In genomic region chr20:44615876-44616603, GRCh38 we compare ENCODE assay signal across 9 cellular contexts. TPM values are rescaled to one million over a fixed set of nuclear protein-coding genes. Genes with fewer than 3 reads are reported as not detected.
DNase-seq lines count a peak whose midpoint lies in the region; ATAC-seq, FAIRE-seq and TF ChIP-seq lines count a peak whose summit lies in the region.
"Had no signal": no experiment of that assay in that cellular context is flagged by ENCODE, and none has a peak within 500 bp of the region (broad histone marks: within the 10 kb centered on the region; RNA-seq: fewer than 3 reads in every experiment).

No MANE protein-coding gene starts in this region.

- H3K4me3 Mint-ChIP-seq in HFFc6 = no peak overlapping the region
- H3K4me3 Mint-ChIP-seq: mesothelial cell of epicardium had no signal

- H3K4me1 ChIP-seq in A673 (ENCODE audit: insufficient read depth, low read length, poor library complexity, severe bottlenecking) (peaks cover 10% of the 10 kb centered on the region), esophagus squamous epithelium (peaks cover 10 to 42% (median 31%) of the 10 kb centered on the region in 3 donors)

- TF ChIP-seq CTCF in A673 (conservative IDR thresholded peaks at IDR 0.05; ENCODE audit: low read depth, low read length) (no peak), RWPE1 (conservative IDR thresholded peaks at IDR 0.05; ENCODE audit: low read depth) (no peak), esophagus squamous epithelium (IDR thresholded peaks at IDR 0.05) (no peak), HFFc6 (IDR thresholded peaks at IDR 0.05) (no peak)

- 85 to 89% methylated on average over 12 to 13 of the region's 14 CpGs for WGBS in esophagus squamous epithelium, 2 donors

- no peak for FAIRE-seq in GM12892 (lab: Jason Lieb, UNC)

- POLR2A ChIA-PET in A673 (lab: Charles Lee; ENCODE audit: low non-redundant PET) (no interaction called here), RWPE1 (lab: Yijun Ruan, JAX; ENCODE audit: low non-redundant PET) (no interaction called here)

- peaks cover 28% of the 10 kb centered on the region for H3K36me3 Mint-ChIP-seq in HFFc6 (ENCODE audit: low read depth)

- no peaks in the 10 kb centered on the region for H3K9me3 ChIP-seq in A673 (ENCODE audit: low read depth, low read length, poor library complexity, severe bottlenecking)
- no peaks in the 10 kb centered on the region for H3K9me3 ChIP-seq in esophagus squamous epithelium

- no peak overlapping the region for H3K27ac Mint-ChIP-seq in HFFc6

- H3K36me3 ChIP-seq in A673 (ENCODE audit: insufficient read depth, low read length, poor library complexity, severe bottlenecking) (peaks cover 48% of the 10 kb centered on the region), esophagus squamous epithelium (peaks cover 0 to 80% (median 15%) of the 10 kb centered on the region in 3 donors)

- H3K27ac ChIP-seq in A673 (ENCODE audit: low read depth, low read length, poor library complexity, severe bottlenecking) (peak overlapping the region; percentile 47), RWPE1 (peak overlapping the region; percentile 1; the same call in 1 of the 2 replicates), esophagus squamous epithelium (peak overlapping the region; percentile 9 to 80 (median 64))

- TF ChIP-seq POLR2A in esophagus squamous epithelium (IDR thresholded peaks at IDR 0.05) = no peak
- TF ChIP-seq POLR2A in GM12892 (IDR thresholded peaks at IDR 0.05; ENCODE audit: low read depth, low read length) = no peak

- CTCF ChIA-PET in A673 (lab: Charles Lee) = no interaction called here
- CTCF ChIA-PET in RWPE1 (lab: Yijun Ruan, JAX) = no interaction called here

- DNase-seq in A673 (ENCODE audit: low spot score) = no peak
- DNase-seq in RWPE1 (ENCODE audit: low spot score) = no peak
- DNase-seq in esophagus squamous epithelium (lab: John Stamatoyannopoulos, UW) = no peak
- peak in 55 of 56 donors; percentile 27 to 98 (median 87) for DNase-seq in nucleus accumbens (lab: John Stamatoyannopoulos, UW)
- no peak for DNase-seq in activated CD8-positive, alpha-beta memory T cell treated with anti-CD3 and anti-CD28 coated beads, Interleukin-2, amount 50 U/mL, for 4 hours
- DNase-seq in GM12892 (ENCODE audit: insufficient read length) = no peak
- no peak for DNase-seq in HFFc6

- H3K9me3 Mint-ChIP-seq in HFFc6 = no peaks in the 10 kb centered on the region
- H3K9me3 Mint-ChIP-seq: mesothelial cell of epicardium had no signal

- no peak for ATAC-seq in GM19351 (IDR thresholded peaks at IDR 0.05; ENCODE audit: unreplicated experiment)

- H3K4me1 Mint-ChIP-seq in HFFc6 (ENCODE audit: low read depth) = no peaks in the 10 kb centered on the region; the same call in 1 of the 2 replicates
- H3K4me1 Mint-ChIP-seq: mesothelial cell of epicardium had no signal

- intact Hi-C loops in A673 (cut with micrococcal nuclease; ENCODE audit: unreplicated experiment) = no loop called here
- intact Hi-C loops in esophagus squamous epithelium (cut with DNase I) = loop anchor here (10.0 kb wide), 3 partner anchors 81 to 401 kb away; partner anchors contain the start of genes OSER1 and TTPAL

- BruUV-seq in A673 (replicated peaks; lab: Mats Ljungman, UMichigan) = no TSS peak

- H3K27me3 ChIP-seq in A673 (replicated peaks; ENCODE audit: insufficient read depth, low read depth, low read length, poor library complexity) = no peaks in the 10 kb centered on the region
- no peaks in the 10 kb centered on the region for H3K27me3 ChIP-seq in esophagus squamous epithelium

- peaks cover 4% of the 10 kb centered on the region for H3K27me3 Mint-ChIP-seq in HFFc6 (ENCODE audit: insufficient read depth)

- H3K4me3 ChIP-seq in A673 (ENCODE audit: low read depth, low read length, poor library complexity, severe bottlenecking) (no peak overlapping the region), esophagus squamous epithelium (no peak overlapping the region)

RNA-seq across cellular contexts. Expression of gene PKIG, which starts 33.7 kb away (rescaled TPM):
- total RNA-seq in A673 (2021) = 58.5 and 64.9 TPM in 2 replicates
- 10 to 100 TPM; 11.0 to 80.1 (median 19.4) TPM for total RNA-seq in esophagus squamous epithelium
- 29.0 TPM for polyA plus RNA-seq in GM12892 (2012; ENCODE audit: missing spikeins)
- 10 to 100 TPM; 35.5 to 57.6 (median 52.0) TPM for total RNA-seq in HFFc6 (2021; fragmentation: NEBNext Ultra II Directional; extraction: Animal tissue kit (Norgen Biotek cat#: 25700))

RNA-seq across cellular contexts. Expression of gene ADA, which starts 35.5 kb away (rescaled TPM):
- total RNA-seq in A673 (2021) = 19.3 and 27.2 TPM in 2 replicates
- total RNA-seq in esophagus squamous epithelium = 10 to 100 TPM in 2 of 4 donors, 1 to 10 TPM in 2; 3.8 to 31.7 (median 15.7) TPM
- 52.1 TPM for polyA plus RNA-seq in GM12892 (2012; ENCODE audit: missing spikeins)
- total RNA-seq in HFFc6 (2021; fragmentation: NEBNext Ultra II Directional; extraction: Animal tissue kit (Norgen Biotek cat#: 25700)) = 10 to 100 TPM; 11.0 to 15.9 (median 12.7) TPM

Comparison
In these comparisons a context has a peak if more than half of its experiments do, and no peak if none do; other contexts are left out.
1. DNase-seq: peak in nucleus accumbens (55 of 56); none in A673 (single experiment), RWPE1 (single experiment), esophagus squamous epithelium (single experiment), activated CD8-positive, alpha-beta memory T cell treated with anti-CD3 and anti-CD28 coated beads, Interleukin-2, amount 50 U/mL, for 4 hours (single experiment), GM12892 (single experiment) and HFFc6 (single experiment).
2. H3K27ac ChIP-seq: peak in every context shown above with its lines; median percentile 64 in esophagus squamous epithelium; 47 in A673; 1 in RWPE1.